ENCODE assay signal across 27 cellular contexts in genomic region chr19:4071610-4072009, GRCh38. TPM values are rescaled to one million over a fixed set of nuclear protein-coding genes. Genes with fewer than 3 reads are reported as not detected.
DNase-seq lines count a peak whose midpoint lies in the region; ATAC-seq, FAIRE-seq and TF ChIP-seq lines count a peak whose summit lies in the region.
"Had no signal": no experiment of that assay in that cellular context is flagged by ENCODE, and none has a peak within 500 bp of the region (broad histone marks: within the 10 kb centered on the region; RNA-seq: fewer than 3 reads in every experiment).

No MANE protein-coding gene starts in this region.

- H4K20me1 ChIP-seq in K562 (replicated peaks; ENCODE audit: control insufficient read depth, insufficient read depth, low read length) (no peaks in the 10 kb centered on the region), neural progenitor cell (ENCODE audit: low read depth) (no peaks in the 10 kb centered on the region)
- H4K20me1 ChIP-seq: BLaER1 treated with 17β-estradiol and CSF1 and Interleukin-3, amounts not matched to agents 10 nM and 100 nM had no signal

- CTCF ChIA-PET in activated CD4-positive, alpha-beta T cell treated with anti-CD3 and anti-CD28 coated beads, Interleukin-2, amount 10 ng/mL, durations not matched to agents 7 days and 5 days (lab: Charles Lee) = no interaction called here
- CTCF ChIA-PET in K562 (lab: Yijun Ruan, JAX; ENCODE audit: low intra/inter-chr PET ratio) = no interaction called here

- H3K4me3 ChIP-seq in K562 (no peak overlapping the region), neural progenitor cell (no peak overlapping the region)
- H3K4me3 ChIP-seq: A549; BLaER1 treated with 17β-estradiol and CSF1 and Interleukin-3, amounts not matched to agents 10 nM and 100 nM; GM12878 had no signal

- no peak for FAIRE-seq in K562 (lab: Jason Lieb, UNC)
- FAIRE-seq: A549, GM12878, GM12892, GM18507 had no signal

- no peak overlapping the region for H3K4me2 ChIP-seq in K562 (ENCODE audit: insufficient read depth, low read length)
- H3K4me2 ChIP-seq in neural progenitor cell = no peak overlapping the region
- H3K4me2 ChIP-seq: A549; BLaER1 treated with 17β-estradiol and CSF1 and Interleukin-3, amounts not matched to agents 10 nM and 100 nM had no signal

- no peak for TF ChIP-seq EP300 in K562 (IDR thresholded peaks at IDR 0.05; ENCODE audit: low read length)

- no peaks in the 10 kb centered on the region for H3K9me3 Mint-ChIP-seq in activated CD4-positive, alpha-beta T cell treated with anti-CD3 and anti-CD28 coated beads, Interleukin-2, amount 10 ng/mL, durations not matched to agents 7 days and 5 days
- no peaks in the 10 kb centered on the region for H3K9me3 Mint-ChIP-seq in activated T-cell treated with anti-CD3 and anti-CD28 coated beads, Interleukin-2, amount 50 U/mL, for 72 hours
- H3K9me3 Mint-ChIP-seq in neural progenitor cell = no peaks in the 10 kb centered on the region
- no peaks in the 10 kb centered on the region for H3K9me3 Mint-ChIP-seq in HFFc6
- H3K9me3 Mint-ChIP-seq: CD4-positive, alpha-beta memory T cell; CD8-positive, alpha-beta memory T cell had no signal

- ATAC-seq in activated T-cell treated with anti-CD3 and anti-CD28 coated beads, Interleukin-2, amount 50 U/mL, for 72 hours (replicated peaks in 1 of 2) = no peak
- ATAC-seq in K562 = no peak
- ATAC-seq: A549, GM12878 had no signal

- H3K27me3 Mint-ChIP-seq in activated CD4-positive, alpha-beta T cell treated with anti-CD3 and anti-CD28 coated beads, Interleukin-2, amount 10 ng/mL, durations not matched to agents 7 days and 5 days = no peaks in the 10 kb centered on the region
- no peaks in the 10 kb centered on the region for H3K27me3 Mint-ChIP-seq in activated T-cell treated with anti-CD3 and anti-CD28 coated beads, Interleukin-2, amount 50 U/mL, for 72 hours (ENCODE audit: low read depth)
- H3K27me3 Mint-ChIP-seq in neural progenitor cell (ENCODE audit: insufficient read depth, low read depth) (peaks cover 26% of the 10 kb centered on the region), HFFc6 (ENCODE audit: insufficient read depth) (peaks cover 2% of the 10 kb centered on the region)
- H3K27me3 Mint-ChIP-seq: B cell; CD4-positive, alpha-beta memory T cell had no signal

- TF ChIP-seq CTCF in K562 (IDR thresholded peaks at IDR 0.05 in 2 of 3, conservative IDR thresholded peaks at IDR 0.05 in 1 of 3; ENCODE audit: insufficient read depth in 2 of 3, low read depth in 1 of 3, low read length in 3 of 3) = no peak
- no peak for TF ChIP-seq CTCF in neural progenitor cell (IDR thresholded peaks at IDR 0.05)
- no peak for TF ChIP-seq CTCF in HFFc6 (IDR thresholded peaks at IDR 0.05)

- H3K27ac ChIP-seq in K562 (ENCODE audit: extremely low read depth, low read depth, low read length) (no peak overlapping the region), neural progenitor cell (no peak overlapping the region)
- H3K27ac ChIP-seq: 22Rv1; A549; BLaER1 treated with 17β-estradiol and CSF1 and Interleukin-3, amounts not matched to agents 10 nM and 100 nM; C4-2B had no signal

- H3K79me2 ChIP-seq in K562 (ENCODE audit: control insufficient read depth, insufficient read depth, low read length) = no peaks in the 10 kb centered on the region; the same call in 2 of the 3 replicates
- H3K79me2 ChIP-seq in neural progenitor cell (ENCODE audit: low read depth) = no peaks in the 10 kb centered on the region

- H3K36me3 ChIP-seq in K562 (ENCODE audit: control insufficient read depth, insufficient read depth, low read length) (no peaks in the 10 kb centered on the region), neural progenitor cell (no peaks in the 10 kb centered on the region)
- H3K36me3 ChIP-seq: BLaER1 treated with 17β-estradiol and CSF1 and Interleukin-3, amounts not matched to agents 10 nM and 100 nM had no signal

- H3K9ac ChIP-seq in K562 (ENCODE audit: insufficient read depth in 1 of 2, low read depth in 2 of 2, low read length in 2 of 2) = no peak overlapping the region
- no peak overlapping the region for H3K9ac ChIP-seq in neural progenitor cell
- H3K9ac ChIP-seq: BLaER1 treated with 17β-estradiol and CSF1 and Interleukin-3, amounts not matched to agents 10 nM and 100 nM had no signal

- no peaks in the 10 kb centered on the region for H3K36me3 Mint-ChIP-seq in activated CD4-positive, alpha-beta T cell treated with anti-CD3 and anti-CD28 coated beads, Interleukin-2, amount 10 ng/mL, durations not matched to agents 7 days and 5 days (ENCODE audit: low read depth)
- peaks cover under 1 to 1% of the 10 kb centered on the region in 2 donors for H3K36me3 Mint-ChIP-seq in activated T-cell treated with anti-CD3 and anti-CD28 coated beads, Interleukin-2, amount 50 U/mL, for 72 hours (ENCODE audit: insufficient read depth in 2 of 2)
- no peaks in the 10 kb centered on the region for H3K36me3 Mint-ChIP-seq in neural progenitor cell
- H3K36me3 Mint-ChIP-seq in HFFc6 (ENCODE audit: low read depth) = no peaks in the 10 kb centered on the region

- H2AFZ ChIP-seq in K562 (ENCODE audit: low read depth, low read length) (no peak overlapping the region), neural progenitor cell (replicated peaks) (no peak overlapping the region)

- POLR2A ChIA-PET in activated CD4-positive, alpha-beta T cell treated with anti-CD3 and anti-CD28 coated beads, Interleukin-2, amount 10 ng/mL, durations not matched to agents 7 days and 5 days (lab: Charles Lee) = no interaction called here
- POLR2A ChIA-PET in K562 (lab: Yijun Ruan, JAX) = interaction anchor here (1.1 kb wide), 2 partner anchors 25 to 87 kb away, joined by 3 read pairs; no protein-coding TSS in a partner anchor

- 65% methylated on average over 3 of the region's 3 CpGs for WGBS in K562 (ENCODE audit: insufficient coverage, low coverage, missing lambda C conversion rate)

- H3K4me1 ChIP-seq in K562 (replicated peaks in 1 of 2; ENCODE audit: control insufficient read depth in 2 of 2, insufficient read depth in 2 of 2, low read length in 2 of 2) (peaks cover 13 to 25% of the 10 kb centered on the region in 2 experiments), neural progenitor cell (peaks cover 6% of the 10 kb centered on the region)

- no TSS peak for BruUV-seq in K562 (replicated peaks; lab: Mats Ljungman, UMichigan)

- H3F3A ChIP-seq in neural progenitor cell (ENCODE audit: low read depth) = peaks cover 15% of the 10 kb centered on the region

- H3K9me3 ChIP-seq in K562 (replicated peaks; ENCODE audit: control insufficient read depth, insufficient read depth, low read depth, low read length) (no peaks in the 10 kb centered on the region), neural progenitor cell (ENCODE audit: low read depth) (no peaks in the 10 kb centered on the region)
- H3K9me3 ChIP-seq: A549; BLaER1 treated with 17β-estradiol and CSF1 and Interleukin-3, amounts not matched to agents 10 nM and 100 nM had no signal

- H3K27ac Mint-ChIP-seq in activated CD4-positive, alpha-beta T cell treated with anti-CD3 and anti-CD28 coated beads, Interleukin-2, amount 10 ng/mL, durations not matched to agents 7 days and 5 days = peak overlapping the region; percentile 25
- H3K27ac Mint-ChIP-seq in activated T-cell treated with anti-CD3 and anti-CD28 coated beads, Interleukin-2, amount 50 U/mL, for 72 hours = peak overlapping the region; percentile 71
- H3K27ac Mint-ChIP-seq in neural progenitor cell (peak overlapping the region; percentile 19), HFFc6 (no peak overlapping the region)
- H3K27ac Mint-ChIP-seq: B cell; CD4-positive, alpha-beta memory T cell had no signal

- peaks cover 41% of the 10 kb centered on the region for H3K4me1 Mint-ChIP-seq in activated CD4-positive, alpha-beta T cell treated with anti-CD3 and anti-CD28 coated beads, Interleukin-2, amount 10 ng/mL, durations not matched to agents 7 days and 5 days
- peaks cover 37% of the 10 kb centered on the region for H3K4me1 Mint-ChIP-seq in activated T-cell treated with anti-CD3 and anti-CD28 coated beads, Interleukin-2, amount 50 U/mL, for 72 hours (ENCODE audit: low read depth)
- H3K4me1 Mint-ChIP-seq in neural progenitor cell = peaks cover 10% of the 10 kb centered on the region
- H3K4me1 Mint-ChIP-seq in HFFc6 (ENCODE audit: low read depth) = peaks cover 6% of the 10 kb centered on the region; the same call in 1 of the 2 replicates

- H3K9me1 ChIP-seq in K562 (ENCODE audit: control insufficient read depth, insufficient read depth, low read length) = no peaks in the 10 kb centered on the region

- intact Hi-C loops in K562 (cut with micrococcal nuclease) = no loop called here

- in situ Hi-C loops in K562 (cut with MboI) = no loop called here

- TF ChIP-seq POLR2A in K562 (conservative IDR thresholded peaks at IDR 0.05) = no peak

- H3K27me3 ChIP-seq in K562 (ENCODE audit: control insufficient read depth in 2 of 2, insufficient read depth in 2 of 2, low read length in 2 of 2) (no peaks in the 10 kb centered on the region), neural progenitor cell (peaks cover 36% of the 10 kb centered on the region)
- H3K27me3 ChIP-seq: BLaER1 treated with 17β-estradiol and CSF1 and Interleukin-3, amounts not matched to agents 10 nM and 100 nM had no signal

- no peak for DNase-seq in activated CD4-positive, alpha-beta T cell treated with anti-CD3 and anti-CD28 coated beads, Interleukin-2, amount 10 ng/mL, durations not matched to agents 7 days and 5 days
- no peak for DNase-seq in activated CD4-positive, alpha-beta T cell treated with anti-CD3 and anti-CD28 coated beads, Interleukin-2, amount 50 U/mL, for 1 hour
- no peak for DNase-seq in activated T-cell treated with anti-CD3 and anti-CD28 coated beads, Interleukin-2, amount 50 U/mL, for 72 hours
- DNase-seq in activated T-cell treated with anti-CD3 and anti-CD28 coated beads for 4 hours (no peak), K562 (ENCODE audit: extremely low read depth in 1 of 4, low spot score in 3 of 4) (no peak), neural progenitor cell (ENCODE audit: low spot score) (no peak), HFFc6 (no peak), NCI-H524 treated with DMSO at 0.1 percent for 48 hours (lab: John Stamatoyannopoulos, UW) (no peak)
- DNase-seq: AML-193; CD8-positive, alpha-beta memory T cell; COR-L47; DMS 273 treated with DMSO at 0.1 percent for 48 hours; DMS153; DMS53; DMS79; DND-41; EL; GDM1 had no signal

- no peak overlapping the region for H3K4me3 Mint-ChIP-seq in activated CD4-positive, alpha-beta T cell treated with anti-CD3 and anti-CD28 coated beads, Interleukin-2, amount 10 ng/mL, durations not matched to agents 7 days and 5 days
- H3K4me3 Mint-ChIP-seq in activated T-cell treated with anti-CD3 and anti-CD28 coated beads, Interleukin-2, amount 50 U/mL, for 72 hours = no peak overlapping the region
- H3K4me3 Mint-ChIP-seq in neural progenitor cell (no peak overlapping the region), HFFc6 (no peak overlapping the region)
- H3K4me3 Mint-ChIP-seq: B cell; CD4-positive, alpha-beta memory T cell had no signal

- TF ChIP-seq RAD21 in K562 (CRISPR knock-in tag; conservative IDR thresholded peaks at IDR 0.05 in 1 of 2, IDR thresholded peaks at IDR 0.05 in 1 of 2) = no peak

RNA-seq across cellular contexts. Expression of gene ZBTB7A, which starts 4.9 kb away (rescaled TPM):
- total RNA-seq in activated CD4-positive, alpha-beta T cell treated with anti-CD3 and anti-CD28 coated beads, Interleukin-2, amount 10 ng/mL, durations not matched to agents 7 days and 5 days = 10 to 100 TPM; 39.4 to 47.5 TPM
- total RNA-seq in activated T-cell treated with anti-CD3 and anti-CD28 coated beads, Interleukin-2, amount 50 U/mL, for 72 hours = 10 to 100 TPM; 29.9 to 39.6 TPM
- total RNA-seq in K562 (2011; cell fraction: chromatin; rRNA removed; ENCODE audit: low replicate concordance) = 5.4 and 20.2 TPM in 2 replicates
- 10.5 and 12.0 TPM in 2 replicates for total RNA-seq in K562 (2011; cell fraction: nucleolus; rRNA removed)
- 5.3 and 7.3 TPM in 2 replicates for total RNA-seq in K562 (2011; cell fraction: nucleoplasm; rRNA removed)
- 10.2 and 13.8 TPM in 2 replicates for total RNA-seq in K562 (2014; rRNA removed)
- total RNA-seq in K562 (2014; rRNA removed; fragmentation: Illumina TruSeq; extraction: Trizol) = 1.6 and 1.8 TPM in 2 replicates
- 4.6 and 4.8 TPM in 2 replicates for total RNA-seq in K562 (2015; rRNA removed; fragmentation: Illumina TruSeq; extraction: Trizol)
- 32.7 and 34.0 TPM in 2 replicates for total RNA-seq in K562 (2021)
- polyA plus RNA-seq in K562 (2011; rRNA removed) = 2.0 and 2.4 TPM in 2 replicates
- polyA plus RNA-seq in K562 (2011; cell fraction: cytosol; rRNA removed) = 2.8 and 11.2 TPM in 2 replicates
- 7.4 and 18.4 TPM in 2 replicates for polyA plus RNA-seq in K562 (2011; cell fraction: nucleus; rRNA removed)
- 8.9 and 10.8 TPM in 2 replicates for polyA plus RNA-seq in K562 (2012)
- 6.3 and 8.3 TPM in 2 replicates for polyA plus RNA-seq in K562 (2014; fragmentation: Illumina TruSeq; extraction: Trizol)
- under 1 TPM; 0.11 to 0.27 TPM for polyA plus RNA-seq in K562 (2014; fragmentation: Nextera tagmentation; extraction: Ambion mirVana)
- 10.8 and 11.6 TPM in 2 replicates for polyA plus RNA-seq in K562 (2014; rRNA removed)
- polyA minus RNA-seq in K562 (2011; rRNA and poly(A)+ RNA removed) = 1.3 and 1.7 TPM in 2 replicates
- 14.2 and 20.6 TPM in 2 replicates for polyA minus RNA-seq in K562 (2011; cell fraction: cytosol; rRNA and poly(A)+ RNA removed)
- polyA minus RNA-seq in K562 (2011; cell fraction: nucleus; rRNA and poly(A)+ RNA removed) = 5.4 and 5.8 TPM in 2 replicates
- total RNA-seq in neural progenitor cell (ENCODE audit: low replicate concordance) = 4.0 and 10.0 TPM in 2 replicates
- total RNA-seq in HFFc6 (2021; fragmentation: NEBNext Ultra II Directional; extraction: Animal tissue kit (Norgen Biotek cat#: 25700)) = 10 to 100 TPM; 40.8 to 47.6 (median 43.6) TPM

RNA-seq across cellular contexts. Expression of gene MAP2K2, which starts 52.3 kb away (rescaled TPM):
- total RNA-seq in activated CD4-positive, alpha-beta T cell treated with anti-CD3 and anti-CD28 coated beads, Interleukin-2, amount 10 ng/mL, durations not matched to agents 7 days and 5 days = 100 to 1,000 TPM; 175 to 202 TPM
- 100 to 1,000 TPM; 144 to 157 TPM for total RNA-seq in activated T-cell treated with anti-CD3 and anti-CD28 coated beads, Interleukin-2, amount 50 U/mL, for 72 hours
- 38.8 and 113 TPM in 2 replicates for total RNA-seq in K562 (2011; cell fraction: chromatin; rRNA removed; ENCODE audit: low replicate concordance)
- total RNA-seq in K562 (2011; cell fraction: nucleolus; rRNA removed) = 81.4 and 92.0 TPM in 2 replicates
- total RNA-seq in K562 (2011; cell fraction: nucleoplasm; rRNA removed) = 58.5 and 81.8 TPM in 2 replicates
- 140 and 200 TPM in 2 replicates for total RNA-seq in K562 (2014; rRNA removed)
- total RNA-seq in K562 (2014; rRNA removed; fragmentation: Illumina TruSeq; extraction: Trizol) = 58.3 and 60.9 TPM in 2 replicates
- total RNA-seq in K562 (2015; rRNA removed; fragmentation: Illumina TruSeq; extraction: Trizol) = 72.6 and 78.0 TPM in 2 replicates
- 150 and 151 TPM in 2 replicates for total RNA-seq in K562 (2021)
- polyA plus RNA-seq in K562 (2011; rRNA removed) = 40.4 and 41.5 TPM in 2 replicates
- 60.4 and 128 TPM in 2 replicates for polyA plus RNA-seq in K562 (2011; cell fraction: cytosol; rRNA removed)
- polyA plus RNA-seq in K562 (2011; cell fraction: nucleus; rRNA removed) = 70.1 and 145 TPM in 2 replicates
- polyA plus RNA-seq in K562 (2012) = 110 and 220 TPM in 2 replicates
- 41.1 and 84.5 TPM in 2 replicates for polyA plus RNA-seq in K562 (2014; fragmentation: Illumina TruSeq; extraction: Trizol)
- 1 to 10 TPM; 1.0 to 5.0 TPM for polyA plus RNA-seq in K562 (2014; fragmentation: Nextera tagmentation; extraction: Ambion mirVana)
- 90.7 and 97.4 TPM in 2 replicates for polyA plus RNA-seq in K562 (2014; rRNA removed)
- polyA minus RNA-seq in K562 (2011; rRNA and poly(A)+ RNA removed) = 14.2 and 24.8 TPM in 2 replicates
- 63.5 and 95.7 TPM in 2 replicates for polyA minus RNA-seq in K562 (2011; cell fraction: cytosol; rRNA and poly(A)+ RNA removed)
- polyA minus RNA-seq in K562 (2011; cell fraction: nucleus; rRNA and poly(A)+ RNA removed) = 31.5 and 34.3 TPM in 2 replicates
- total RNA-seq in neural progenitor cell (ENCODE audit: low replicate concordance) = 69.7 and 176 TPM in 2 replicates
- total RNA-seq in HFFc6 (2021; fragmentation: NEBNext Ultra II Directional; extraction: Animal tissue kit (Norgen Biotek cat#: 25700)) = 100 to 1,000 TPM; 175 to 209 (median 187) TPM
